ENCODE assay signal across 8 cellular contexts in the genomic region with DNA sequence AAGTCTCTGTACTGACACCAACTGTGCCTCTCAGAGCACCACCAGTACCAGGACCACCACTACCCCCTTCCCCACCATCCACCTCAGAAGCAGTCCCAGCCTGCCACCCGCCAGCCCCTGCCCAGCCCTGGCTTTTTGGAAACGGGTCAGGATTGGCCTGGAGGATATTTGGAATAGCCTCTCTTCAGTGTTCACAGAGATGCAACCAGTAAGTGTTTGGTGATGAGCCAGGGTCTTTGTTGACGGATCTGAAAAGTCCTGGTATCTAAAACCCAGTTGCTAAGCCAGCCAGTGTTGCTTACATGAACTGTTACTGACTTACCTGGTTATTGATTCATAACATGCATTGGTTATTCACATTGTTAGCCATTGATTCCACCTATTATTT. TPM values are rescaled to one million over a fixed set of nuclear protein-coding genes. Genes with fewer than 3 reads are reported as not detected.
DNase-seq lines count a peak whose midpoint lies in the region; ATAC-seq, FAIRE-seq and TF ChIP-seq lines count a peak whose summit lies in the region.

No MANE protein-coding gene starts in this region.

- H3K9me3 Mint-ChIP-seq in activated B cell treated with CpG ODN at 0.5 μM for 24 hours, result no peaks in the 10 kb centered on the region
- H3K9me3 Mint-ChIP-seq in stimulated activated effector memory CD8-positive, alpha-beta T cell treated with anti-CD3 and anti-CD28 coated beads, Interleukin-12 subunit alpha, Interleukin-12 subunit beta, amount 100 ng/mL, for 72 hours, result no peaks in the 10 kb centered on the region

- peaks cover 32% of the 10 kb centered on the region for H3K36me3 Mint-ChIP-seq in activated B cell treated with CpG ODN at 0.5 μM for 24 hours (ENCODE audit: low read depth)
- H3K36me3 Mint-ChIP-seq in stimulated activated effector memory CD8-positive, alpha-beta T cell treated with anti-CD3 and anti-CD28 coated beads, Interleukin-12 subunit alpha, Interleukin-12 subunit beta, amount 100 ng/mL, for 72 hours, result peaks cover 49% of the 10 kb centered on the region

- POLR2A ChIA-PET in activated B cell treated with CpG ODN at 0.5 μM for 24 hours (lab: Charles Lee), result interaction anchor here (1.0 to 4.7 kb wide), 4 partner anchors 10 to 148 kb away, joined by 3 to 63 read pairs (median 20); partner anchors contain the start of genes CDC42SE1, GABPB2 and MLLT11

- CTCF ChIA-PET in activated B cell treated with CpG ODN at 0.5 μM for 24 hours (lab: Charles Lee), result interaction anchor here (1.0 to 2.3 kb wide), 4 partner anchors 9 to 51 kb away, joined by 4 to 10 read pairs (median 9); partner anchors contain the start of genes GABPB2 and MLLT11

- H3K27me3 Mint-ChIP-seq in activated B cell treated with CpG ODN at 0.5 μM for 24 hours, result no peaks in the 10 kb centered on the region

- no peak for TF ChIP-seq CTCF in activated B cell treated with CpG ODN at 0.5 μM for 24 hours (IDR thresholded peaks at IDR 0.05)

- ATAC-seq in activated B cell treated with CpG ODN at 0.5 μM for 24 hours (ENCODE audit: low read depth), result no peak
- no peak for ATAC-seq in stimulated activated effector memory CD8-positive, alpha-beta T cell treated with anti-CD3 and anti-CD28 coated beads, Interleukin-12 subunit alpha, Interleukin-12 subunit beta, amount 100 ng/mL, for 72 hours

- H3K4me1 Mint-ChIP-seq in activated B cell treated with CpG ODN at 0.5 μM for 24 hours, result peaks cover 42% of the 10 kb centered on the region
- H3K4me1 Mint-ChIP-seq in stimulated activated effector memory CD8-positive, alpha-beta T cell treated with anti-CD3 and anti-CD28 coated beads, Interleukin-12 subunit alpha, Interleukin-12 subunit beta, amount 100 ng/mL, for 72 hours, result peaks cover 43% of the 10 kb centered on the region

- intact Hi-C loops in activated B cell treated with CpG ODN at 0.5 μM for 24 hours (cut with micrococcal nuclease), result loop anchor here (1.0 to 5.0 kb wide), 5 partner anchors 11 to 171 kb away; partner anchors contain the start of genes ARNT, CDC42SE1, GABPB2 and PRUNE1

- DNase-seq in DMS79 (lab: John Stamatoyannopoulos, UW) (peak; percentile 30), DMS79 treated with DMSO at 0.1 percent for 48 hours (lab: John Stamatoyannopoulos, UW) (no peak), activated B cell treated with CpG ODN at 0.5 μM for 24 hours (no peak), iPS DF 19.7 (ENCODE audit: low read depth, low spot score) (peak; percentile 70), HTR-8/SVneo (ENCODE audit: insufficient read length, low spot score) (no peak), NCI-H69 (lab: John Stamatoyannopoulos, UW) (no peak)
- no peak for DNase-seq in stimulated activated effector memory CD8-positive, alpha-beta T cell treated with anti-CD3 and anti-CD28 coated beads, Interleukin-12 subunit alpha, Interleukin-12 subunit beta, amount 100 ng/mL, for 72 hours (ENCODE audit: low spot score in 2 of 2)
- DNase-seq in stimulated activated naive CD4-positive, alpha-beta T cell treated with Interleukin-2 at 50 U/mL for 16 hours (lab: John Stamatoyannopoulos, UW), result no peak

- H3K27ac Mint-ChIP-seq in activated B cell treated with CpG ODN at 0.5 μM for 24 hours, result peak overlapping the region; percentile 89
- peak overlapping the region; percentile 93 for H3K27ac Mint-ChIP-seq in stimulated activated effector memory CD8-positive, alpha-beta T cell treated with anti-CD3 and anti-CD28 coated beads, Interleukin-12 subunit alpha, Interleukin-12 subunit beta, amount 100 ng/mL, for 72 hours

- no peak for FAIRE-seq in HTR-8/SVneo (lab: Jason Lieb, UNC)

- peak overlapping the region; percentile 94 for H3K4me3 Mint-ChIP-seq in activated B cell treated with CpG ODN at 0.5 μM for 24 hours
- H3K4me3 Mint-ChIP-seq in stimulated activated effector memory CD8-positive, alpha-beta T cell treated with anti-CD3 and anti-CD28 coated beads, Interleukin-12 subunit alpha, Interleukin-12 subunit beta, amount 100 ng/mL, for 72 hours, result peak overlapping the region; percentile 91

RNA-seq across cellular contexts. Expression of gene C1orf56, which starts 1.1 kb away (rescaled TPM):
- 2.4 and 2.5 TPM in 2 replicates for total RNA-seq in activated B cell treated with CpG ODN at 0.5 μM for 24 hours

RNA-seq across cellular contexts. Expression of gene CDC42SE1, which starts 10.8 kb away (rescaled TPM):
- 139 and 148 TPM in 2 replicates for total RNA-seq in activated B cell treated with CpG ODN at 0.5 μM for 24 hours

RNA-seq across cellular contexts. Expression of gene MLLT11, which starts 11.6 kb away (rescaled TPM):
- total RNA-seq in activated B cell treated with CpG ODN at 0.5 μM for 24 hours, result 0.59 and 0.67 TPM in 2 replicates

RNA-seq across cellular contexts. Expression of gene BNIPL, which starts 12.3 kb away (rescaled TPM):
- total RNA-seq in activated B cell treated with CpG ODN at 0.5 μM for 24 hours, result 1.00 and 1.2 TPM in 2 replicates

RNA-seq across cellular contexts. Expression of gene GABPB2, which starts 21.9 kb away (rescaled TPM):
- total RNA-seq in activated B cell treated with CpG ODN at 0.5 μM for 24 hours, result 13.8 and 17.4 TPM in 2 replicates

Comparison
In these comparisons a context has a peak if more than half of its experiments do, and no peak if none do; other contexts are left out.
1. DNase-seq: peak in DMS79 (single experiment) and iPS DF 19.7 (single experiment); none in DMS79 treated with DMSO at 0.1 percent for 48 hours (single experiment), activated B cell treated with CpG ODN at 0.5 μM for 24 hours (single experiment), stimulated activated effector memory CD8-positive, alpha-beta T cell treated with anti-CD3 and anti-CD28 coated beads, Interleukin-12 subunit alpha, Interleukin-12 subunit beta, amount 100 ng/mL, for 72 hours (0 of 2), stimulated activated naive CD4-positive, alpha-beta T cell treated with Interleukin-2 at 50 U/mL for 16 hours (single experiment), HTR-8/SVneo (single experiment) and NCI-H69 (single experiment).